ENCODE assay signal across 33 cellular contexts in the genomic region with DNA sequence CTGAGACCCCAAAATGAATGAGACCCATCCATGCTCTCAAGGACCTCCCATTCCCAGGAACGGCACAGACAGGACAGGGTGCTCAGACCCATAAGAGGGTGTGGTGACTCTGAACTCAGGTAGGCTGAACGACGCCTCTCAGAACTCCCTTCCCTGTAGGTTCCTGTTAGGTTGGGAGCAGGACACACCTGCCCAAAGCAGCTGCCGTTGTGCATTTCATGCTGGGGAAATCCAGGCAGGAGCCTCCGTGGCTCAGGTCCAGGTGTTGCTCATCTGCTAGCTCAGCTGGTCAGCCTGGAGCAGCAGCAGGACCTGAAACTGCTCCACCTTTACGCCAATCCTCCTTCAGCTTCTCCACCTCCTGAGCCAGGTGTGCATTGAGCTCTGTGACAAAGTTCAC. TPM values are rescaled to one million over a fixed set of nuclear protein-coding genes. Genes with fewer than 3 reads are reported as not detected.
DNase-seq lines count a peak whose midpoint lies in the region; ATAC-seq and TF ChIP-seq lines count a peak whose summit lies in the region.
"Had no signal": no experiment of that assay in that cellular context is flagged by ENCODE, and none has a peak within 500 bp of the region (broad histone marks: within the 10 kb centered on the region; RNA-seq: fewer than 3 reads in every experiment).

No MANE protein-coding gene starts in this region.

- intact Hi-C loops in MCF 10A (cut with micrococcal nuclease) = no loop called here
- intact Hi-C loops in breast epithelium (cut with DNase I; ENCODE audit: low total_unique reads) = no loop called here
- intact Hi-C loops in activated CD4-positive, alpha-beta T cell treated with anti-CD3 and anti-CD28 coated beads, Interleukin-2, amount 10 ng/mL, durations not matched to agents 24 days and 14 days (cut with micrococcal nuclease) = no loop called here

- H3K27me3 Mint-ChIP-seq in MCF 10A (ENCODE audit: insufficient read depth, unreplicated experiment) = peaks cover 29% of the 10 kb centered on the region
- peaks cover 4% of the 10 kb centered on the region for H3K27me3 Mint-ChIP-seq in activated CD4-positive, alpha-beta T cell treated with anti-CD3 and anti-CD28 coated beads, Interleukin-2, amount 10 ng/mL, durations not matched to agents 24 days and 14 days

- H3K36me3 Mint-ChIP-seq in MCF 10A (ENCODE audit: insufficient read depth, unreplicated experiment) = no peaks in the 10 kb centered on the region
- H3K36me3 Mint-ChIP-seq in activated CD4-positive, alpha-beta T cell treated with anti-CD3 and anti-CD28 coated beads, Interleukin-2, amount 10 ng/mL, durations not matched to agents 24 days and 14 days (ENCODE audit: low read depth) = no peaks in the 10 kb centered on the region
- H3K36me3 Mint-ChIP-seq: activated CD4-positive, alpha-beta memory T cell treated with anti-CD3 and anti-CD28 coated beads for 36 hours; immature natural killer cell; mesothelial cell of epicardium had no signal

- TF ChIP-seq POLR2A in breast epithelium (IDR thresholded peaks at IDR 0.05) = no peak

- DNase-seq in MCF 10A (ENCODE audit: unreplicated experiment) (peak; percentile 12), breast epithelium (ENCODE audit: low spot score in 2 of 2) (no peak), NCI-H748 treated with DMSO at 0.1 percent for 48 hours (lab: John Stamatoyannopoulos, UW) (peak; percentile 24), epithelial cell of esophagus (ENCODE audit: low read depth) (peak; percentile 75), SKM-1 treated with dmso at 0.1 percent for 144 hours (lab: John Stamatoyannopoulos, UW; ENCODE audit: unreplicated experiment) (no peak)
- no peak for DNase-seq in activated T-cell treated with anti-CD3 and anti-CD28 coated beads, Interleukin-2, amount 50 U/mL, for 48 hours
- DNase-seq in stimulated activated naive CD8-positive, alpha-beta T cell treated with anti-CD3 and anti-CD28 coated beads, Interleukin-15, Interleukin-2, amounts not matched to agents 100 U/mL and 50 U/mL, for 24 hours = no peak
- no peak for DNase-seq in activated CD4-positive, alpha-beta T cell treated with anti-CD3 and anti-CD28 coated beads, Interleukin-2, amount 10 ng/mL, durations not matched to agents 24 days and 14 days
- DNase-seq: activated CD4-positive, alpha-beta memory T cell treated with anti-CD3 and anti-CD28 coated beads for 36 hours; activated CD8-positive, alpha-beta memory T cell treated with anti-CD3 and anti-CD28 coated beads, Interleukin-2, amount 50 U/mL, for 48 hours; amygdala; effector memory CD4-positive, alpha-beta T cell; esophagus squamous epithelium; gastrocnemius medialis; immature natural killer cell; Kasumi-1; left ventricle myocardium superior; MV-4-11; naive thymus-derived CD4-positive, alpha-beta T cell; NCI-H187 treated with DMSO at 0.1 percent for 48 hours; NCI-H226; NK-92 treated with Interleukin-12 subunit alpha and Interleukin-12 subunit beta, amount 100 ng/mL, for 24 hours; Peyer's patch; stimulated activated naive CD8-positive, alpha-beta T cell treated with anti-CD3 and anti-CD28 coated beads, Interleukin-15, amount 100 ng/mL, for 72 hours had no signal

- H3K4me1 ChIP-seq in breast epithelium = no peaks in the 10 kb centered on the region
- H3K4me1 ChIP-seq: gastrocnemius medialis, Peyer's patch, SJSA1 had no signal

- no peaks in the 10 kb centered on the region for H3K27me3 ChIP-seq in breast epithelium
- H3K27me3 ChIP-seq: gastrocnemius medialis, hepatocyte, Peyer's patch had no signal

- no peaks in the 10 kb centered on the region for H3K9me3 Mint-ChIP-seq in MCF 10A (ENCODE audit: unreplicated experiment)
- H3K9me3 Mint-ChIP-seq in activated CD4-positive, alpha-beta T cell treated with anti-CD3 and anti-CD28 coated beads, Interleukin-2, amount 10 ng/mL, durations not matched to agents 24 days and 14 days = no peaks in the 10 kb centered on the region
- H3K9me3 Mint-ChIP-seq: activated CD4-positive, alpha-beta memory T cell treated with anti-CD3 and anti-CD28 coated beads for 36 hours; activated naive CD4-positive, alpha-beta T cell treated with anti-CD3 and anti-CD28 coated beads, Interleukin-2, amount 50 U/mL, for 24 hours; activated T-helper 2 cell treated with anti-CD3 and anti-CD28 coated beads, Interferon-gamma antibody, Interleukin-2, Interleukin-4, amounts not matched to agents 10 μg/mL and 5 μg/mL and 100 μg/mL, durations not matched to agents 14 hours and 24 hours and 36 hours; immature natural killer cell; stimulated activated naive CD8-positive, alpha-beta T cell treated with anti-CD3 and anti-CD28 coated beads, Interleukin-15, amount 100 ng/mL, for 72 hours had no signal

- H3K27ac Mint-ChIP-seq in MCF 10A (ENCODE audit: low read depth, unreplicated experiment) = no peak overlapping the region
- H3K27ac Mint-ChIP-seq in activated CD4-positive, alpha-beta T cell treated with anti-CD3 and anti-CD28 coated beads, Interleukin-2, amount 10 ng/mL, durations not matched to agents 24 days and 14 days = no peak overlapping the region
- H3K27ac Mint-ChIP-seq: activated CD4-positive, alpha-beta memory T cell treated with anti-CD3 and anti-CD28 coated beads for 36 hours; activated naive CD4-positive, alpha-beta T cell treated with anti-CD3 and anti-CD28 coated beads, Interleukin-2, amount 50 U/mL, for 24 hours; activated T-helper 2 cell treated with anti-CD3 and anti-CD28 coated beads, Interferon-gamma antibody, Interleukin-2, Interleukin-4, amounts not matched to agents 10 μg/mL and 5 μg/mL and 100 μg/mL, durations not matched to agents 14 hours and 24 hours and 36 hours; immature natural killer cell; mesothelial cell of epicardium; naive thymus-derived CD4-positive, alpha-beta T cell; stimulated activated naive CD8-positive, alpha-beta T cell treated with anti-CD3 and anti-CD28 coated beads, Interleukin-15, amount 100 ng/mL, for 72 hours had no signal

- no TSS peak for BruUV-seq in MCF 10A (replicated peaks; lab: Mats Ljungman, UMichigan)

- no peak for TF ChIP-seq CTCF in MCF 10A (IDR thresholded peaks at IDR 0.05; ENCODE audit: unreplicated experiment)
- no peak for TF ChIP-seq CTCF in breast epithelium (IDR thresholded peaks at IDR 0.05)
- TF ChIP-seq CTCF in epithelial cell of esophagus (IDR thresholded peaks at IDR 0.05; ENCODE audit: insufficient read depth, low read depth, low read length, missing control alignments) = no peak

- H3K4me3 ChIP-seq in breast epithelium (no peak overlapping the region), epithelial cell of esophagus (ENCODE audit: low read length) (no peak overlapping the region)
- H3K4me3 ChIP-seq: gastrocnemius medialis, hepatocyte, Peyer's patch, SJSA1 had no signal

- no peak overlapping the region for H3K4me3 Mint-ChIP-seq in MCF 10A (ENCODE audit: unreplicated experiment)
- H3K4me3 Mint-ChIP-seq in activated CD4-positive, alpha-beta T cell treated with anti-CD3 and anti-CD28 coated beads, Interleukin-2, amount 10 ng/mL, durations not matched to agents 24 days and 14 days = no peak overlapping the region
- H3K4me3 Mint-ChIP-seq: activated CD4-positive, alpha-beta memory T cell treated with anti-CD3 and anti-CD28 coated beads for 36 hours; activated naive CD4-positive, alpha-beta T cell treated with anti-CD3 and anti-CD28 coated beads, Interleukin-2, amount 50 U/mL, for 24 hours; immature natural killer cell; mesothelial cell of epicardium; naive thymus-derived CD4-positive, alpha-beta T cell; stimulated activated naive CD8-positive, alpha-beta T cell treated with anti-CD3 and anti-CD28 coated beads, Interleukin-15, amount 100 ng/mL, for 72 hours had no signal

- H3K36me3 ChIP-seq in breast epithelium = no peaks in the 10 kb centered on the region
- H3K36me3 ChIP-seq: esophagus squamous epithelium, gastrocnemius medialis, Peyer's patch, SJSA1 had no signal

- no peak for ATAC-seq in stimulated activated naive CD8-positive, alpha-beta T cell treated with anti-CD3 and anti-CD28 coated beads, Interleukin-15, Interleukin-2, amounts not matched to agents 100 U/mL and 50 U/mL, for 24 hours
- ATAC-seq: gastrocnemius medialis; left ventricle myocardium superior; naive thymus-derived CD4-positive, alpha-beta T cell; stimulated activated naive CD8-positive, alpha-beta T cell treated with anti-CD3 and anti-CD28 coated beads, Interleukin-15, amount 100 ng/mL, for 72 hours had no signal

- H3K9me3 ChIP-seq in breast epithelium = no peaks in the 10 kb centered on the region
- H3K9me3 ChIP-seq: esophagus squamous epithelium, gastrocnemius medialis, Peyer's patch, SJSA1 had no signal

- H3K27ac ChIP-seq in breast epithelium = no peak overlapping the region
- H3K27ac ChIP-seq: gastrocnemius medialis, hepatocyte, Peyer's patch, SJSA1 had no signal

- H3K4me1 Mint-ChIP-seq in MCF 10A (ENCODE audit: insufficient read depth, unreplicated experiment) = no peaks in the 10 kb centered on the region
- no peaks in the 10 kb centered on the region for H3K4me1 Mint-ChIP-seq in activated CD4-positive, alpha-beta T cell treated with anti-CD3 and anti-CD28 coated beads, Interleukin-2, amount 10 ng/mL, durations not matched to agents 24 days and 14 days
- H3K4me1 Mint-ChIP-seq: activated naive CD4-positive, alpha-beta T cell treated with anti-CD3 and anti-CD28 coated beads, Interleukin-2, amount 50 U/mL, for 24 hours; immature natural killer cell; mesothelial cell of epicardium; naive thymus-derived CD4-positive, alpha-beta T cell; stimulated activated naive CD8-positive, alpha-beta T cell treated with anti-CD3 and anti-CD28 coated beads, Interleukin-15, amount 100 ng/mL, for 72 hours had no signal

- POLR2A ChIA-PET in MCF 10A (lab: Yijun Ruan, JAX) = no interaction called here

- CTCF ChIA-PET in MCF 10A (lab: Yijun Ruan, JAX) = interaction anchor here (1.4 kb wide), 1 partner anchor 30 kb away, joined by 3 read pairs; no protein-coding TSS in a partner anchor

RNA-seq across cellular contexts. Expression of gene TEX101, which starts 19.1 kb away (rescaled TPM):
- total RNA-seq in MCF 10A (2022) (not detected in 2 replicates), breast epithelium (not detected)
- not detected in 2 replicates for total RNA-seq in activated CD4-positive, alpha-beta T cell treated with anti-CD3 and anti-CD28 coated beads, Interleukin-2, amount 10 ng/mL, durations not matched to agents 24 days and 14 days
- total RNA-seq: A172; activated CD4-positive, alpha-beta memory T cell treated with anti-CD3 and anti-CD28 coated beads for 36 hours; activated T-helper 2 cell treated with anti-CD3 and anti-CD28 coated beads, Interferon-gamma antibody, Interleukin-2, Interleukin-4, amounts not matched to agents 10 μg/mL and 5 μg/mL and 100 μg/mL, durations not matched to agents 14 hours and 24 hours and 36 hours; gastrocnemius medialis; H1; hepatocyte; left ventricle myocardium superior; mesothelial cell of epicardium; Peyer's patch; pulmonary artery endothelial cell; SJSA1; T-helper 1 cell treated with Interleukin-12 subunit alpha and Interleukin-12 subunit beta and Interleukin-4 antibody, amounts not matched to agents 30 ng/mL and 1 ng/mL, for 36 hours had no signal

RNA-seq across cellular contexts. Expression of gene CD177, which starts 42.1 kb away (rescaled TPM):
- total RNA-seq in MCF 10A (2022) (0.26 and 0.96 TPM in 2 replicates), breast epithelium (under 1 TPM; 0.29 to 0.33 (median 0.32) TPM)
- not detected in 2 replicates for total RNA-seq in activated CD4-positive, alpha-beta T cell treated with anti-CD3 and anti-CD28 coated beads, Interleukin-2, amount 10 ng/mL, durations not matched to agents 24 days and 14 days
- total RNA-seq: activated CD4-positive, alpha-beta memory T cell treated with anti-CD3 and anti-CD28 coated beads for 36 hours; activated T-helper 2 cell treated with anti-CD3 and anti-CD28 coated beads, Interferon-gamma antibody, Interleukin-2, Interleukin-4, amounts not matched to agents 10 μg/mL and 5 μg/mL and 100 μg/mL, durations not matched to agents 14 hours and 24 hours and 36 hours; mesothelial cell of epicardium; naive thymus-derived CD4-positive, alpha-beta T cell; Peyer's patch; pulmonary artery endothelial cell; T-helper 1 cell treated with Interleukin-12 subunit alpha and Interleukin-12 subunit beta and Interleukin-4 antibody, amounts not matched to agents 30 ng/mL and 1 ng/mL, for 36 hours had no signal

Comparison
In these comparisons a context has a peak if more than half of its experiments do, and no peak if none do; other contexts are left out.
1. DNase-seq: peak in MCF 10A (single experiment), NCI-H748 treated with DMSO at 0.1 percent for 48 hours (single experiment) and epithelial cell of esophagus (single experiment); none in breast epithelium (0 of 2), activated T-cell treated with anti-CD3 and anti-CD28 coated beads, Interleukin-2, amount 50 U/mL, for 48 hours (0 of 2), stimulated activated naive CD8-positive, alpha-beta T cell treated with anti-CD3 and anti-CD28 coated beads, Interleukin-15, Interleukin-2, amounts not matched to agents 100 U/mL and 50 U/mL, for 24 hours (single experiment), activated CD4-positive, alpha-beta T cell treated with anti-CD3 and anti-CD28 coated beads, Interleukin-2, amount 10 ng/mL, durations not matched to agents 24 days and 14 days (single experiment) and SKM-1 treated with dmso at 0.1 percent for 144 hours (single experiment).